In the genomic region with DNA sequence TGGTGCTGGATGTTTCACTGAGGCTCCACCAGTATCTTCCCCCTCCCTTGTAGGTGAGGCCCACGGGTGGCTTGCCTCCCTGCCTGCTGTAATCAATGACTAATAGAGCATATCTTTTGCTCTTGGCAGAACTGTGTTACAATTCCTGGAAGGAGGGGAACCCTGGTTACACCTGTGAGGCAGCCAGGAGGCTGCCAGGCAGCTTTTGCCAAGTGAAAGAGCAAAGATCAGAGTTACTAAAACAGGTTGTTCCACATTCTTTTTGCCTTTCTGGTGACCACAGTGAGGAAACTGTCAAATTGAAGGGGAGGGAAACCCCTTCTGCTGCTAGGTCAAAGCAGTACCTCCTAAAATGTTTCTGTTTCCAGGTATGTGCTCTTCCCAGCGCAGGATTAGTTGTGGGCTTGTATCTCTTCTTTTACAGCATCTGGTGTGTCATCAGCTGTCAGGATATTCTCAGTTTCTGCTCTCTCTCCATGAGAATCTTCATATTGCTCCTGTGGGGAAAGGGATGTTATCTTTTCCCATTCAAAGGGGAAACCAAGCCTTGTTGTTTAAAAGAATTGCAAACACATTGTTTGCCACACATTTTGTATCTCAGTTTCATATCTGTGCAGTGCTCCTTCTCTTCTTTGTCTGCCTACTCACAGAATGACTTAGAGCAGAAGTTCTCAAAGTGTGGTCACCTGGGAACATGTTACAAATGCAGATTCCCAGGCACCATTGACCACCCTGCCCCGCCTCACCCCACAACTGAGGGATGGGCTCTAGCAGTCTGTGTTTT, we compare ENCODE assay signal across 9 cellular contexts.
A peak's percentile ranks its signal among the peaks of the same experiment; 100 is the strongest.
DNase-seq lines count a peak whose midpoint lies in the region; ATAC-seq and TF ChIP-seq lines count a peak whose summit lies in the region.
"Had no signal": no experiment of that assay in that cellular context is flagged by ENCODE, and none has a peak within 500 bp of the region (broad histone marks: within the 10 kb centered on the region; RNA-seq: fewer than 3 reads in every experiment).

No MANE protein-coding gene starts in this region.

- H3K4me3 Mint-ChIP-seq in immature natural killer cell: no peak overlapping the region

- H3K27ac Mint-ChIP-seq in immature natural killer cell: peak overlapping the region in 2 of 6 donors; percentile 31 to 74

- H3K79me2 ChIP-seq in MM.1S (ENCODE audit: low read length): no peaks in the 10 kb centered on the region

- peak overlapping the region; percentile 11; the same call in 1 of the 2 replicates for H2AFZ ChIP-seq in MM.1S (ENCODE audit: low read length)

- peaks cover 19% of the 10 kb centered on the region for H3K4me1 ChIP-seq in MM.1S (ENCODE audit: low read length)

- no peak overlapping the region for H3K4me3 ChIP-seq in GM12865 (ENCODE audit: low read depth, low read length)
- H3K4me3 ChIP-seq in MM.1S (ENCODE audit: low read length): 0 out of 2 replicates have a peak overlapping the region, but pooled peaks have one; percentile 8
- H3K4me3 ChIP-seq: heart left ventricle had no signal

- H3K27me3 Mint-ChIP-seq in immature natural killer cell (ENCODE audit: low read depth in 3 of 3): peaks cover 1 to 18% (median 10%) of the 10 kb centered on the region in 3 donors

- no peaks in the 10 kb centered on the region for H3K9me2 ChIP-seq in MM.1S (replicated peaks; ENCODE audit: insufficient read depth, low read length)

- no peaks in the 10 kb centered on the region for H3K36me3 ChIP-seq in MM.1S (replicated peaks; ENCODE audit: insufficient read depth, low read length)
- H3K36me3 ChIP-seq: heart left ventricle had no signal

- TF ChIP-seq CTCF in GM12865 (IDR thresholded peaks at IDR 0.05; ENCODE audit: insufficient read depth, low read depth, low read length, missing control alignments) (no peak), MM.1S (IDR thresholded peaks at IDR 0.05; ENCODE audit: low read length) (no peak)

- H3K4me1 Mint-ChIP-seq in immature natural killer cell: peaks cover 7 to 17% of the 10 kb centered on the region in 2 donors

- peaks cover 14% of the 10 kb centered on the region for H3F3A ChIP-seq in MM.1S (ENCODE audit: insufficient read depth, low read length)

- H3K27ac ChIP-seq in MM.1S (ENCODE audit: low read length): peak overlapping the region; percentile 51; the same call in 1 of the 2 replicates

- H4K20me1 ChIP-seq in MM.1S (ENCODE audit: insufficient read depth, low read length): no peaks in the 10 kb centered on the region

- no peaks in the 10 kb centered on the region for H3K9me3 Mint-ChIP-seq in immature natural killer cell

- DNase-seq in GM12865 (ENCODE audit: low read depth) (peak; percentile 70), MM.1S (peak; percentile 59), kidney tubule cell (ENCODE audit: low spot score) (peak; percentile 86), immature natural killer cell (no peak), glomerular visceral epithelial cell (ENCODE audit: extremely low spot score) (no peak), D341Med (ENCODE audit: low spot score) (no peak), NCI-H1694 treated with DMSO at 0.1 percent for 48 hours (lab: John Stamatoyannopoulos, UW) (no peak)

- peaks cover 0 to 5% (median 0%) of the 10 kb centered on the region in 3 donors for H3K36me3 Mint-ChIP-seq in immature natural killer cell

- no peaks in the 10 kb centered on the region for H3K27me3 ChIP-seq in MM.1S (replicated peaks; ENCODE audit: insufficient read depth, low read length)
- H3K27me3 ChIP-seq: heart left ventricle had no signal

- ATAC-seq in GM21447 (IDR thresholded peaks at IDR 0.05; ENCODE audit: unreplicated experiment): peak; percentile 85

- peak overlapping the region; percentile 47 for H3K4me2 ChIP-seq in MM.1S (ENCODE audit: low read depth, low read length)

- peak overlapping the region; percentile 5; the same call in 1 of the 2 replicates for H3K9ac ChIP-seq in MM.1S (ENCODE audit: low read length)

- H3K9me3 ChIP-seq in MM.1S (replicated peaks; ENCODE audit: insufficient read depth, low read length): no peaks in the 10 kb centered on the region
- H3K9me3 ChIP-seq: heart left ventricle had no signal

Comparison
In these comparisons a context has a peak if more than half of its experiments do, and no peak if none do; other contexts are left out.
1. DNase-seq: peak in GM12865 (single experiment), MM.1S (single experiment) and kidney tubule cell (single experiment); none in immature natural killer cell (0 of 3), glomerular visceral epithelial cell (single experiment), D341Med (single experiment) and NCI-H1694 treated with DMSO at 0.1 percent for 48 hours (single experiment).